Comparison of ENCODE assay signal across 2 cellular contexts in genomic region chr4:30856795-30857564, GRCh38.
TF ChIP-seq lines count a peak whose summit lies in the region.

No MANE protein-coding gene starts in this region.

TF ChIP-seq in SK-N-SH treated with all-trans-retinoic acid at 6 μM for 48 hours, 23 proteins besides CTCF, POLR2A, EP300 and RAD21 (continued from another document):
- no peak for TF ChIP-seq PATZ1 (CRISPR knock-in tag; IDR thresholded peaks at IDR 0.05; ENCODE audit: borderline replicate concordance)

TF ChIP-seq in SK-N-SH, 30 proteins besides CTCF, POLR2A, EP300 and RAD21 (continued from another document):
- TF ChIP-seq REST (IDR thresholded peaks at IDR 0.05; ENCODE audit: low read depth, low read length) (no peak), POLR2AphosphoS5 (IDR thresholded peaks at IDR 0.05; ENCODE audit: low read depth, low read length) (no peak), MXI1 (IDR thresholded peaks at IDR 0.05; ENCODE audit: low read depth, low read length) (no peak)
TF ChIP-seq in SK-N-SH: peak in this region for 0.
